ENCODE assay signal across 13 cellular contexts in the genomic region with DNA sequence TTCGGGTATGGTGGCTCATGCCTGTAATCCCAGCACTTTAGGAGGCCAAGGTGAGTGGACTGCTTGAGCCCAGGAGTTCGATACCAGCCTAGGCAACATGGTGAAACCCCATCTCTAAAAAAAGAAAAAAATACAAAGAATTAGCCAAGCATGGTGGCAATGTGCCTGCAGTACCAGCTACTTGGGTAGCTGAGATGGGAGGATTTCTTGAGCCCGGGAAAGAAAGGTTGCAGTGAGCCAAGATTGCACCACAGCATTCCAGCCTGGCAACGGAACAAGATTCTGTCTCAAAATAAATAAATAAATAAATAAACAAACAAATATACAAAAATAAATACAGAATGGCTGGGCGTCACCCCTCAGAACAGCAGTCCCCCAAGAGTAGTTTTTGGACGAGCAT. TPM values are rescaled to one million over a fixed set of nuclear protein-coding genes. Genes with fewer than 3 reads are reported as not detected.
DNase-seq lines count a peak whose midpoint lies in the region; ATAC-seq and TF ChIP-seq lines count a peak whose summit lies in the region.
"Had no signal": no experiment of that assay in that cellular context is flagged by ENCODE, and none has a peak within 500 bp of the region (broad histone marks: within the 10 kb centered on the region; RNA-seq: fewer than 3 reads in every experiment).

No MANE protein-coding gene starts in this region.

- no peak overlapping the region for H3K4me3 ChIP-seq in ACC112 (ENCODE audit: low read depth, low read length)
- no peak overlapping the region for H3K4me3 ChIP-seq in PC-9
- H3K4me3 ChIP-seq in fibroblast of pulmonary artery (replicated peaks; ENCODE audit: low read depth, low read length), result no peak overlapping the region
- H3K4me3 ChIP-seq in aorta (ENCODE audit: low read length in 2 of 2), result no peak overlapping the region

- H3K27me3 ChIP-seq in ACC112 (ENCODE audit: insufficient read depth, low read length) (no peaks in the 10 kb centered on the region), PC-9 (ENCODE audit: insufficient read depth, low read depth) (no peaks in the 10 kb centered on the region), aorta (ENCODE audit: control insufficient read depth in 1 of 2, insufficient read depth in 2 of 2, low read length in 1 of 2) (no peaks in the 10 kb centered on the region)

- no peak for DNase-seq in PC-9
- DNase-seq in fibroblast of pulmonary artery (ENCODE audit: low read depth), result peak; percentile 30
- DNase-seq in aorta, result no peak
- DNase-seq in NCI-H226, result no peak
- DNase-seq: Caco-2; CD8-positive, alpha-beta memory T cell; DND-41; GDM1; KBM-7 had no signal

- WGBS in aorta, 2 donors, result 39 to 43% methylated on average over 6 of the region's 6 CpGs

- H3F3A ChIP-seq in PC-9 (ENCODE audit: insufficient read depth, low read depth), result peaks cover 12% of the 10 kb centered on the region; the same call in 1 of the 2 replicates

- H3K4me1 ChIP-seq in ACC112 (ENCODE audit: control insufficient read depth, insufficient read depth, low read length, unreplicated experiment) (peaks cover 50% of the 10 kb centered on the region), PC-9 (replicated peaks; ENCODE audit: insufficient read depth) (peaks cover 35% of the 10 kb centered on the region), aorta (ENCODE audit: control insufficient read depth in 1 of 2, insufficient read depth in 2 of 2, low read length in 2 of 2) (peaks cover 0 to 3% of the 10 kb centered on the region in 2 donors)
- H3K4me1 ChIP-seq: Caco-2 had no signal

- no peaks in the 10 kb centered on the region for H4K20me1 ChIP-seq in PC-9 (ENCODE audit: insufficient read depth)

- CTCF ChIA-PET in PC-9 (lab: Charles Lee), result no interaction called here

- H3K36me3 Mint-ChIP-seq in activated T-helper 17 cell treated with anti-CD3 and anti-CD28 coated beads, Interleukin-2, amount 50 U/mL, for 72 hours (ENCODE audit: low read depth), result no peaks in the 10 kb centered on the region
- H3K36me3 Mint-ChIP-seq: CD8-positive, alpha-beta memory T cell had no signal

- H3K9me2 ChIP-seq in PC-9 (ENCODE audit: insufficient read depth), result no peaks in the 10 kb centered on the region

- peaks cover 8% of the 10 kb centered on the region for H3K27me3 Mint-ChIP-seq in activated T-helper 17 cell treated with anti-CD3 and anti-CD28 coated beads, Interleukin-2, amount 50 U/mL, for 72 hours

- no peak overlapping the region for H3K27ac Mint-ChIP-seq in activated T-helper 17 cell treated with anti-CD3 and anti-CD28 coated beads, Interleukin-2, amount 50 U/mL, for 72 hours
- H3K27ac Mint-ChIP-seq: CD8-positive, alpha-beta memory T cell had no signal

- no peak overlapping the region for H3K4me2 ChIP-seq in PC-9

- H3K79me2 ChIP-seq in ACC112 (ENCODE audit: control insufficient read depth, insufficient read depth, low read length, unreplicated experiment), result peaks cover 83% of the 10 kb centered on the region
- H3K79me2 ChIP-seq in PC-9 (ENCODE audit: low read depth), result no peaks in the 10 kb centered on the region

- POLR2A ChIA-PET in PC-9 (lab: Charles Lee; ENCODE audit: unreplicated experiment), result no interaction called here

- BruUV-seq in PC-9 (replicated peaks; lab: Mats Ljungman, UMichigan), result no TSS peak

- no peak overlapping the region for H3K4me3 Mint-ChIP-seq in activated T-helper 17 cell treated with anti-CD3 and anti-CD28 coated beads, Interleukin-2, amount 50 U/mL, for 72 hours
- H3K4me3 Mint-ChIP-seq: CD8-positive, alpha-beta memory T cell had no signal

- ATAC-seq in aorta (ENCODE audit: low FRiP score) (no peak), HG03097 (IDR thresholded peaks at IDR 0.05; ENCODE audit: low FRiP score, unreplicated experiment) (no peak)
- no peak for ATAC-seq in activated T-helper 17 cell treated with anti-CD3 and anti-CD28 coated beads, Interleukin-2, amount 50 U/mL, for 72 hours (replicated peaks)
- ATAC-seq: HCT116 had no signal

- intact Hi-C loops in PC-9 (cut with micrococcal nuclease; ENCODE audit: unreplicated experiment), result no loop called here
- intact Hi-C loops in aorta (cut with DNase I), result loop anchor here in 1 of 2 donors (2.0 to 5.0 kb wide), 2 partner anchors 33 to 44 kb away; a partner anchor contains a TSS

- H3K36me3 ChIP-seq in ACC112 (ENCODE audit: insufficient read depth, low read length), result peaks cover 15% of the 10 kb centered on the region; the same call in 1 of the 2 replicates
- no peaks in the 10 kb centered on the region for H3K36me3 ChIP-seq in PC-9 (ENCODE audit: low read depth)
- no peaks in the 10 kb centered on the region for H3K36me3 ChIP-seq in aorta (ENCODE audit: control insufficient read depth in 1 of 2, insufficient read depth in 2 of 2, low read length in 1 of 2)

- H2AFZ ChIP-seq in ACC112 (ENCODE audit: low read length, unreplicated experiment) (no peak overlapping the region), PC-9 (no peak overlapping the region)

- H3K27ac ChIP-seq in ACC112 (ENCODE audit: low read depth, low read length) (peak overlapping the region; percentile 10; the same call in 1 of the 2 replicates), PC-9 (0 out of 2 replicates have a peak overlapping the region, but pooled peaks have one; percentile 36), aorta (ENCODE audit: low read depth in 1 of 2, low read length in 2 of 2) (peak overlapping the region; percentile 47 to 84)

- no peak for TF ChIP-seq CTCF in PC-9 (conservative IDR thresholded peaks at IDR 0.05)
- no peak for TF ChIP-seq CTCF in fibroblast of pulmonary artery (IDR thresholded peaks at IDR 0.05; ENCODE audit: low read length, missing control alignments)

- H3K9me3 Mint-ChIP-seq in activated T-helper 17 cell treated with anti-CD3 and anti-CD28 coated beads, Interleukin-2, amount 50 U/mL, for 72 hours, result no peaks in the 10 kb centered on the region

- H3K4me1 Mint-ChIP-seq in activated T-helper 17 cell treated with anti-CD3 and anti-CD28 coated beads, Interleukin-2, amount 50 U/mL, for 72 hours, result no peaks in the 10 kb centered on the region

- H3K9me3 ChIP-seq in PC-9 (ENCODE audit: insufficient read depth, low read depth) (no peaks in the 10 kb centered on the region), aorta (ENCODE audit: control insufficient read depth, low read length) (no peaks in the 10 kb centered on the region)
- H3K9me3 ChIP-seq: Caco-2 had no signal

RNA-seq across cellular contexts. Expression of a gene that starts 33.7 kb away (rescaled TPM):
- 5.4 and 6.1 TPM in 2 replicates for total RNA-seq in PC-9 (2021)
- total RNA-seq in aorta, result 100 to 1,000 TPM in 1 of 2 donors, 10 to 100 TPM in 1; 70.9 to 107 TPM
- polyA plus RNA-seq in aorta, result 10 to 100 TPM in 1 of 2 donors, 1 to 10 TPM in 1; 8.2 to 23.8 TPM
- total RNA-seq in activated T-helper 17 cell treated with anti-CD3 and anti-CD28 coated beads, Interleukin-2, amount 50 U/mL, for 72 hours, result under 1 TPM; 0.66 to 0.67 TPM

Comparison
In these comparisons a context has a peak if more than half of its experiments do, and no peak if none do; other contexts are left out.
1. H3K27ac ChIP-seq: peak in every context shown above with its lines; median percentile 66 in aorta; 36 in PC-9; 10 in ACC112.
2. RNA of a gene that starts 33.7 kb away (total RNA-seq): 70.9 to 107 TPM in aorta; 5.4 to 6.1 TPM in PC-9 and 0.66 to 0.67 TPM in activated T-helper 17 cell treated with anti-CD3 and anti-CD28 coated beads, Interleukin-2, amount 50 U/mL, for 72 hours; every median in the first group is over 10 times any median in the second.